In genomic region chr1:67427947-67428346, GRCh38 we compare ENCODE assay signal across 8 cellular contexts. TPM values are rescaled to one million over a fixed set of nuclear protein-coding genes. Genes with fewer than 3 reads are reported as not detected.
DNase-seq lines count a peak whose midpoint lies in the region; ATAC-seq and TF ChIP-seq lines count a peak whose summit lies in the region.

No MANE protein-coding gene starts in this region.

- no peaks in the 10 kb centered on the region for H3K27me3 Mint-ChIP-seq in activated naive CD4-positive, alpha-beta T cell treated with anti-CD3 and anti-CD28 coated beads, Interleukin-2, amount 50 U/mL, for 24 hours
- H3K27me3 Mint-ChIP-seq in type B pancreatic cell: no peaks in the 10 kb centered on the region

- no peaks in the 10 kb centered on the region for H3K27me3 ChIP-seq in lower lobe of right lung (ENCODE audit: low read depth)

- no peak for ATAC-seq in lower lobe of right lung

- H3K36me3 ChIP-seq in lower lobe of right lung: peaks cover 32% of the 10 kb centered on the region

- H3K4me3 Mint-ChIP-seq in activated naive CD4-positive, alpha-beta T cell treated with anti-CD3 and anti-CD28 coated beads, Interleukin-2, amount 50 U/mL, for 24 hours: peak overlapping the region; percentile 94
- H3K4me3 Mint-ChIP-seq in type B pancreatic cell: peak overlapping the region; percentile 95

- H3K9me3 Mint-ChIP-seq in activated naive CD4-positive, alpha-beta T cell treated with anti-CD3 and anti-CD28 coated beads, Interleukin-2, amount 50 U/mL, for 24 hours: no peaks in the 10 kb centered on the region
- no peaks in the 10 kb centered on the region for H3K9me3 Mint-ChIP-seq in type B pancreatic cell

- peak overlapping the region; percentile 98 for H3K4me3 ChIP-seq in astrocyte of the spinal cord (ENCODE audit: low read depth, low read length)
- H3K4me3 ChIP-seq in lower lobe of right lung: peak overlapping the region; percentile 84

- no peak overlapping the region for H3K27ac ChIP-seq in lower lobe of right lung

- peaks cover 50% of the 10 kb centered on the region for H3K36me3 Mint-ChIP-seq in activated naive CD4-positive, alpha-beta T cell treated with anti-CD3 and anti-CD28 coated beads, Interleukin-2, amount 50 U/mL, for 24 hours
- H3K36me3 Mint-ChIP-seq in type B pancreatic cell: peaks cover 28% of the 10 kb centered on the region

- intact Hi-C loops in lower lobe of right lung (cut with DNase I): no loop called here

- H3K4me1 ChIP-seq in lower lobe of right lung: peaks cover 30% of the 10 kb centered on the region

- peak overlapping the region; percentile 97 for H3K27ac Mint-ChIP-seq in activated naive CD4-positive, alpha-beta T cell treated with anti-CD3 and anti-CD28 coated beads, Interleukin-2, amount 50 U/mL, for 24 hours
- peak overlapping the region; percentile 95 for H3K27ac Mint-ChIP-seq in type B pancreatic cell

- peaks cover 58% of the 10 kb centered on the region for H3K4me1 Mint-ChIP-seq in activated naive CD4-positive, alpha-beta T cell treated with anti-CD3 and anti-CD28 coated beads, Interleukin-2, amount 50 U/mL, for 24 hours
- H3K4me1 Mint-ChIP-seq in type B pancreatic cell (ENCODE audit: unreplicated experiment): peaks cover 31% of the 10 kb centered on the region

- TF ChIP-seq CTCF in astrocyte of the spinal cord (IDR thresholded peaks at IDR 0.05; ENCODE audit: low read depth, low read length) (no peak), lower lobe of right lung (IDR thresholded peaks at IDR 0.05) (no peak), type B pancreatic cell (conservative IDR thresholded peaks at IDR 0.05) (no peak)

- no peaks in the 10 kb centered on the region for H3K9me3 ChIP-seq in lower lobe of right lung

- in situ Hi-C loops in astrocyte of the spinal cord (cut with HindIII; ENCODE audit: low sequenced_read_pairs): no loop called here

- no peak for DNase-seq in activated naive CD4-positive, alpha-beta T cell (lab: John Stamatoyannopoulos, UW)
- DNase-seq in astrocyte of the spinal cord (ENCODE audit: low read depth, low spot score): no peak
- no peak for DNase-seq in lower lobe of right lung
- no peak for DNase-seq in type B pancreatic cell (ENCODE audit: extremely low spot score, unreplicated experiment)
- DNase-seq in stimulated activated CD4-positive, alpha-beta T cell treated with anti-CD3 and anti-CD28 coated beads, Interleukin-4, amount 100 ng/mL, for 24 hours: no peak
- DNase-seq in cerebellar cortex (ENCODE audit: low spot score): no peak
- DNase-seq in T-helper 9 cell: no peak

RNA-seq across cellular contexts. Expression of gene SERBP1, which starts 2.3 kb away (rescaled TPM):
- total RNA-seq in lower lobe of right lung (135 TPM), type B pancreatic cell (ENCODE audit: low replicate concordance) (252 and 277 TPM in 2 replicates)
